In genomic region chr16:16150878-16151152, GRCh38 we compare ENCODE assay signal across 17 cellular contexts.
DNase-seq lines count a peak whose midpoint lies in the region; ATAC-seq and TF ChIP-seq lines count a peak whose summit lies in the region.
"Had no signal": no experiment of that assay in that cellular context is flagged by ENCODE, and none has a peak within 500 bp of the region (broad histone marks: within the 10 kb centered on the region; RNA-seq: fewer than 3 reads in every experiment).

No MANE protein-coding gene starts in this region.

- H2BK120ac ChIP-seq in neuronal stem cell (ENCODE audit: low read depth, low read length): no peak overlapping the region

- H3K23ac ChIP-seq in neuronal stem cell (ENCODE audit: low read depth, low read length, poor library complexity): no peak overlapping the region

- intact Hi-C loops in left ventricle myocardium superior (cut with micrococcal nuclease) (no loop called here), Right ventricle myocardium superior (cut with DNase I) (no loop called here), esophagus muscularis mucosa (cut with DNase I) (no loop called here), vagina (cut with DNase I) (no loop called here)

- H3K4me1 ChIP-seq in esophagus muscularis mucosa (peaks cover 14 to 60% (median 60%) of the 10 kb centered on the region in 4 donors), neuronal stem cell (ENCODE audit: control insufficient read depth in 2 of 2, insufficient read depth in 1 of 2, low read depth in 1 of 2, low read length in 2 of 2) (no peaks in the 10 kb centered on the region), vagina (peaks cover 16% of the 10 kb centered on the region)

- H3K27ac ChIP-seq in esophagus muscularis mucosa (replicated peaks in 1 of 4): peak overlapping the region; percentile 78 to 87 (median 82)
- no peak overlapping the region for H3K27ac ChIP-seq in neuronal stem cell (replicated peaks; ENCODE audit: low read length)
- H3K27ac ChIP-seq in vagina: no peak overlapping the region
- H3K27ac ChIP-seq: C4-2B had no signal

- ATAC-seq in left ventricle myocardium superior: no peak
- ATAC-seq in Right ventricle myocardium superior (ENCODE audit: poor library complexity): no peak

- no peak overlapping the region for H3K4me2 ChIP-seq in neuronal stem cell (ENCODE audit: insufficient read depth, low read length, poor library complexity, severe bottlenecking)

- H3K4ac ChIP-seq in neuronal stem cell (ENCODE audit: low read length): no peak overlapping the region

- peaks cover 2% of the 10 kb centered on the region for H3K79me1 ChIP-seq in neuronal stem cell (ENCODE audit: low read depth, low read length)

- H3K18ac ChIP-seq in neuronal stem cell (ENCODE audit: low read length): no peak overlapping the region

- TF ChIP-seq CTCF in esophagus muscularis mucosa (IDR thresholded peaks at IDR 0.05): no peak
- no peak for TF ChIP-seq CTCF in vagina (IDR thresholded peaks at IDR 0.05)

- TF ChIP-seq EP300 in esophagus muscularis mucosa (IDR thresholded peaks at IDR 0.05): no peak

- H3K9me3 ChIP-seq in esophagus muscularis mucosa (no peaks in the 10 kb centered on the region), neuronal stem cell (replicated peaks in 1 of 2; ENCODE audit: control insufficient read depth in 2 of 2, insufficient read depth in 1 of 2, low read depth in 1 of 2, low read length in 2 of 2) (no peaks in the 10 kb centered on the region), vagina (no peaks in the 10 kb centered on the region)

- H3K9ac ChIP-seq in neuronal stem cell (ENCODE audit: low read depth, low read length, poor library complexity): peak overlapping the region; percentile 25

- H2BK12ac ChIP-seq in neuronal stem cell (ENCODE audit: low read length): no peak overlapping the region

- H2BK15ac ChIP-seq in neuronal stem cell (ENCODE audit: low read length): no peak overlapping the region

- DNase-seq in left ventricle myocardium superior (peak; percentile 1), Right ventricle myocardium superior (no peak), esophagus muscularis mucosa (ENCODE audit: extremely low spot score) (no peak), neuronal stem cell (ENCODE audit: low spot score) (no peak), DMS114 treated with DMSO at 0.1 percent for 48 hours (lab: John Stamatoyannopoulos, UW; ENCODE audit: unreplicated experiment) (no peak), vagina (ENCODE audit: extremely low spot score in 2 of 2) (no peak), kidney tubule cell (ENCODE audit: low spot score) (no peak)
- DNase-seq: Calu3; CD8-positive, alpha-beta memory T cell; GF-D8; Karpas-422; MV-4-11; NCI-H1105 treated with DMSO at 0.1 percent for 48 hours; NCI-H2171; NCI-H524 treated with DMSO at 0.1 percent for 48 hours; OCI-M1 had no signal

- H4K8ac ChIP-seq in neuronal stem cell (ENCODE audit: low read depth, low read length): no peak overlapping the region

- H2AFZ ChIP-seq in neuronal stem cell (ENCODE audit: low read length): no peak overlapping the region

- peaks cover 0 to 14% (median 6%) of the 10 kb centered on the region in 4 donors for H3K36me3 ChIP-seq in esophagus muscularis mucosa
- H3K36me3 ChIP-seq in neuronal stem cell (replicated peaks in 1 of 2; ENCODE audit: control insufficient read depth in 2 of 2, insufficient read depth in 2 of 2, low read length in 2 of 2): peaks cover 0 to 1% of the 10 kb centered on the region in 2 donors
- no peaks in the 10 kb centered on the region for H3K36me3 ChIP-seq in vagina

- no peak overlapping the region for H2BK5ac ChIP-seq in neuronal stem cell (ENCODE audit: low read length)

- H4K91ac ChIP-seq in neuronal stem cell (ENCODE audit: low read depth, low read length, poor library complexity): no peak overlapping the region

- WGBS in esophagus muscularis mucosa: 71% methylated on average over 4 of the region's 4 CpGs
- no CpG with 5 or more reads among the region's 4 CpGs for WGBS in neuronal stem cell (ENCODE audit: extremely low coverage in 2 of 2, insufficient read length in 2 of 2, insufficient replicate concordance in 1 of 2), 2 donors

- no peak overlapping the region for H2AK5ac ChIP-seq in neuronal stem cell (ENCODE audit: low read depth, low read length)

- no peak overlapping the region for H3K14ac ChIP-seq in neuronal stem cell (ENCODE audit: low read length)

- H3K4me3 ChIP-seq in esophagus muscularis mucosa: peak overlapping the region in 1 of 4 donors; percentile 16
- H3K4me3 ChIP-seq in neuronal stem cell (ENCODE audit: low read length in 2 of 2): no peak overlapping the region
- no peak overlapping the region for H3K4me3 ChIP-seq in vagina

- TF ChIP-seq POLR2A in esophagus muscularis mucosa (IDR thresholded peaks at IDR 0.05; ENCODE audit: low read depth) (no peak), vagina (IDR thresholded peaks at IDR 0.05) (no peak)

- H3K27me3 ChIP-seq in esophagus muscularis mucosa (no peaks in the 10 kb centered on the region), neuronal stem cell (ENCODE audit: control insufficient read depth in 3 of 3, insufficient read depth in 3 of 3, low read depth in 1 of 3, low read length in 3 of 3) (no peaks in the 10 kb centered on the region), vagina (no peaks in the 10 kb centered on the region)

Comparison
In these comparisons a context has a peak if more than half of its experiments do, and no peak if none do; other contexts are left out.
1. H3K27ac ChIP-seq: peak in esophagus muscularis mucosa (4 of 4); none in neuronal stem cell (single experiment) and vagina (single experiment).